ENCODE assay signal across 10 cellular contexts in genomic region chr7:74290999-74291441, GRCh38. TPM values are rescaled to one million over a fixed set of nuclear protein-coding genes. Genes with fewer than 3 reads are reported as not detected.
DNase-seq lines count a peak whose midpoint lies in the region; ATAC-seq, FAIRE-seq and TF ChIP-seq lines count a peak whose summit lies in the region.
"Had no signal": no experiment of that assay in that cellular context is flagged by ENCODE, and none has a peak within 500 bp of the region (broad histone marks: within the 10 kb centered on the region; RNA-seq: fewer than 3 reads in every experiment).

No MANE protein-coding gene starts in this region.

- H3K79me2 ChIP-seq in hepatocyte = peaks cover 64% of the 10 kb centered on the region

- H3K36me3 ChIP-seq in hepatocyte (replicated peaks; ENCODE audit: insufficient read depth, low read depth) (no peaks in the 10 kb centered on the region), kidney (ENCODE audit: control insufficient read depth in 1 of 2, insufficient read depth in 2 of 2, low read length in 2 of 2) (no peaks in the 10 kb centered on the region)

- H4K20me1 ChIP-seq in hepatocyte (ENCODE audit: insufficient read depth, poor library complexity, severe bottlenecking) = peaks cover 44% of the 10 kb centered on the region

- POLR2A ChIA-PET in activated CD4-positive, alpha-beta T cell treated with anti-CD3 and anti-CD28 coated beads, Interleukin-2, amount 10 ng/mL, durations not matched to agents 7 days and 5 days (lab: Charles Lee) = no interaction called here
- POLR2A ChIA-PET in RWPE1 (lab: Yijun Ruan, JAX; ENCODE audit: low non-redundant PET) = no interaction called here

- no peaks in the 10 kb centered on the region for H3K9me3 Mint-ChIP-seq in activated CD4-positive, alpha-beta T cell treated with anti-CD3 and anti-CD28 coated beads, Interleukin-2, amount 10 ng/mL, durations not matched to agents 7 days and 5 days

- TF ChIP-seq CTCF in RWPE1 (conservative IDR thresholded peaks at IDR 0.05; ENCODE audit: low read depth) (no peak), hepatocyte (IDR thresholded peaks at IDR 0.05; ENCODE audit: poor library complexity) (no peak), kidney (IDR thresholded peaks at IDR 0.05; ENCODE audit: borderline replicate concordance, extremely low read depth, insufficient read depth) (no peak)

- DNase-seq in activated CD4-positive, alpha-beta T cell treated with anti-CD3 and anti-CD28 coated beads, Interleukin-2, amount 10 ng/mL, durations not matched to agents 7 days and 5 days = no peak
- no peak for DNase-seq in activated CD4-positive, alpha-beta T cell treated with anti-CD3 and anti-CD28 coated beads for 48 hours
- DNase-seq in RWPE1 (ENCODE audit: low spot score) (no peak), hepatocyte (ENCODE audit: low spot score) (no peak), substantia nigra (lab: John Stamatoyannopoulos, UW) (peak in 1 of 49 donors; percentile 7), KG1 (lab: John Stamatoyannopoulos, UW) (no peak), kidney (no peak)
- DNase-seq: cerebellar nuclear complex, SHP77 had no signal

- H3K27ac ChIP-seq in RWPE1 (peak overlapping the region; percentile 70), hepatocyte (peak overlapping the region; percentile 13), substantia nigra (ENCODE audit: low read depth, low read length, poor library complexity, severe bottlenecking) (peak overlapping the region; percentile 90), kidney (ENCODE audit: low read depth in 2 of 2, low read length in 2 of 2) (no peak overlapping the region)

- intact Hi-C loops in kidney (cut with DNase I) = no loop called here

- no peak for FAIRE-seq in kidney (lab: Jason Lieb, UNC)

- H3K9me3 ChIP-seq in hepatocyte (ENCODE audit: low read depth) = no peaks in the 10 kb centered on the region
- no peaks in the 10 kb centered on the region for H3K9me3 ChIP-seq in kidney (ENCODE audit: control insufficient read depth in 1 of 2, low read length in 2 of 2)

- no peak overlapping the region for H3K9ac ChIP-seq in kidney (ENCODE audit: low read length in 2 of 2)

- H3K4me3 ChIP-seq in hepatocyte (peak overlapping the region; percentile 98), kidney (ENCODE audit: low read length in 2 of 2) (peak overlapping the region in 1 of 2 donors; percentile 71)

- H3K4me2 ChIP-seq in hepatocyte = peak overlapping the region; percentile 98

- no peaks in the 10 kb centered on the region for H3K36me3 Mint-ChIP-seq in activated CD4-positive, alpha-beta T cell treated with anti-CD3 and anti-CD28 coated beads, Interleukin-2, amount 10 ng/mL, durations not matched to agents 7 days and 5 days (ENCODE audit: low read depth)

- no peak overlapping the region for H3K27ac Mint-ChIP-seq in activated CD4-positive, alpha-beta T cell treated with anti-CD3 and anti-CD28 coated beads, Interleukin-2, amount 10 ng/mL, durations not matched to agents 7 days and 5 days

- ATAC-seq in GM21737 (IDR thresholded peaks at IDR 0.05; ENCODE audit: unreplicated experiment) = no peak

- 51% methylated on average over 10 of the region's 10 CpGs for WGBS in hepatocyte (ENCODE audit: low lambda C conversion rate, missing lambda C conversion rate)

- no peaks in the 10 kb centered on the region for H3K9me2 ChIP-seq in hepatocyte (replicated peaks; ENCODE audit: insufficient read depth)

- peaks cover 21% of the 10 kb centered on the region for H3K4me1 Mint-ChIP-seq in activated CD4-positive, alpha-beta T cell treated with anti-CD3 and anti-CD28 coated beads, Interleukin-2, amount 10 ng/mL, durations not matched to agents 7 days and 5 days

- peak overlapping the region; percentile 1 for H3K4me3 Mint-ChIP-seq in activated CD4-positive, alpha-beta T cell treated with anti-CD3 and anti-CD28 coated beads, Interleukin-2, amount 10 ng/mL, durations not matched to agents 7 days and 5 days

- peaks cover 28% of the 10 kb centered on the region for H3K27me3 Mint-ChIP-seq in activated CD4-positive, alpha-beta T cell treated with anti-CD3 and anti-CD28 coated beads, Interleukin-2, amount 10 ng/mL, durations not matched to agents 7 days and 5 days

- H2AFZ ChIP-seq in hepatocyte = no peak overlapping the region

- peaks cover 45% of the 10 kb centered on the region for H3K4me1 ChIP-seq in hepatocyte (ENCODE audit: insufficient read depth)
- H3K4me1 ChIP-seq in kidney (ENCODE audit: control insufficient read depth in 1 of 2, insufficient read depth in 1 of 2, low read depth in 1 of 2, low read length in 2 of 2) = peaks cover 0 to 18% of the 10 kb centered on the region in 2 donors

- CTCF ChIA-PET in activated CD4-positive, alpha-beta T cell treated with anti-CD3 and anti-CD28 coated beads, Interleukin-2, amount 10 ng/mL, durations not matched to agents 7 days and 5 days (lab: Charles Lee) = interaction anchor here (1.4 kb wide), 1 partner anchor 21 kb away, joined by 3 read pairs; no protein-coding TSS in a partner anchor
- CTCF ChIA-PET in RWPE1 (lab: Yijun Ruan, JAX) = interaction anchor here (1.2 to 1.6 kb wide), 2 partner anchors 85 to 110 kb away, joined by 3 to 8 read pairs; no protein-coding TSS in a partner anchor

- no peaks in the 10 kb centered on the region for H3K27me3 ChIP-seq in hepatocyte

RNA-seq across cellular contexts. Expression of gene CLIP2, which starts 1.8 kb away (rescaled TPM):
- under 1 TPM; 0.72 to 0.89 TPM for total RNA-seq in activated CD4-positive, alpha-beta T cell treated with anti-CD3 and anti-CD28 coated beads, Interleukin-2, amount 10 ng/mL, durations not matched to agents 7 days and 5 days
- total RNA-seq in hepatocyte (28.1 and 28.5 TPM in 2 replicates), kidney (19.1 TPM)
- polyA plus RNA-seq in hepatocyte (16.8 and 17.9 TPM in 2 replicates), kidney (ENCODE audit: insufficient read depth, low read depth, low replicate concordance) (5.8 TPM)

RNA-seq across cellular contexts. Expression of gene RFC2, which starts 36.8 kb away (rescaled TPM):
- total RNA-seq in activated CD4-positive, alpha-beta T cell treated with anti-CD3 and anti-CD28 coated beads, Interleukin-2, amount 10 ng/mL, durations not matched to agents 7 days and 5 days = 10 to 100 TPM; 52.2 to 62.9 TPM
- total RNA-seq in hepatocyte = 14.6 and 16.8 TPM in 2 replicates
- polyA plus RNA-seq in hepatocyte = 21.8 and 25.4 TPM in 2 replicates
- 21.1 TPM for total RNA-seq in kidney
- polyA plus RNA-seq in kidney (ENCODE audit: insufficient read depth, low read depth, low replicate concordance) = 16.2 TPM

Comparison
In these comparisons a context has a peak if more than half of its experiments do, and no peak if none do; other contexts are left out.
1. H3K27ac ChIP-seq: peak in RWPE1 (single experiment), hepatocyte (single experiment) and substantia nigra (single experiment); none in kidney (0 of 2).
2. RNA of gene CLIP2, which starts 1.8 kb away (total RNA-seq): 28.1 to 28.5 TPM in hepatocyte and 19.1 TPM in kidney (single experiment); 0.72 to 0.89 TPM in activated CD4-positive, alpha-beta T cell treated with anti-CD3 and anti-CD28 coated beads, Interleukin-2, amount 10 ng/mL, durations not matched to agents 7 days and 5 days; every median in the first group is over 10 times any median in the second.